ENCODE assay signal across 13 cellular contexts in genomic region chr11:83140691-83141455, GRCh38. TPM values are rescaled to one million over a fixed set of nuclear protein-coding genes. Genes with fewer than 3 reads are reported as not detected.
A peak's percentile ranks its signal among the peaks of the same experiment; 100 is the strongest.
DNase-seq lines count a peak whose midpoint lies in the region; ATAC-seq and TF ChIP-seq lines count a peak whose summit lies in the region.
"Had no signal": no experiment of that assay in that cellular context is flagged by ENCODE, and none has a peak within 500 bp of the region (broad histone marks: within the 10 kb centered on the region; RNA-seq: fewer than 3 reads in every experiment).

No MANE protein-coding gene starts in this region.

- H3K4me3 ChIP-seq in SK-N-SH (ENCODE audit: low read depth in 2 of 2, low read length in 1 of 2) = no peak overlapping the region
- H3K4me3 ChIP-seq: esophagus muscularis mucosa, testis had no signal

- H3F3A ChIP-seq in SK-N-SH (replicated peaks; ENCODE audit: insufficient read depth) = no peaks in the 10 kb centered on the region

- no peaks in the 10 kb centered on the region for H3K27me3 ChIP-seq in SK-N-SH (ENCODE audit: insufficient read depth)
- H3K27me3 ChIP-seq: esophagus muscularis mucosa, testis had no signal

- in situ Hi-C loops in GM13977 (cut with MboI; ENCODE audit: low pct_unique_long_range_greater_than_20kb, low sequenced_read_pairs, unreplicated experiment) = no loop called here

- TF ChIP-seq EP300 in SK-N-SH (IDR thresholded peaks at IDR 0.05; ENCODE audit: borderline replicate concordance in 1 of 2, low read depth in 1 of 2, low read length in 1 of 2) = no peak

- H3K9me2 ChIP-seq in SK-N-SH = no peaks in the 10 kb centered on the region

- no peaks in the 10 kb centered on the region for H3K36me3 ChIP-seq in SK-N-SH (replicated peaks in 1 of 2; ENCODE audit: control insufficient read depth in 1 of 2, insufficient read depth in 2 of 2, low read length in 1 of 2)
- H3K36me3 ChIP-seq: esophagus muscularis mucosa had no signal

- DNase-seq in GM13977 (ENCODE audit: low spot score) = peak; percentile 17
- DNase-seq in SIG-M5 (lab: John Stamatoyannopoulos, UW) = peak; percentile 32
- DNase-seq in hippocampal formation (lab: John Stamatoyannopoulos, UW) = no peak
- no peak for DNase-seq in NCI-H2171 treated with DMSO at 0.1 percent for 48 hours (lab: John Stamatoyannopoulos, UW)
- DNase-seq in SK-N-DZ (ENCODE audit: low spot score) = no peak
- no peak for DNase-seq in SK-N-SH
- DNase-seq: GOT3, mesenchymal stem cell, NCI-H2081 treated with DMSO at 0.1 percent for 48 hours, testis had no signal

- 86% methylated on average over 11 of the region's 11 CpGs for WGBS in SK-N-SH (ENCODE audit: low lambda C conversion rate)

- no peak overlapping the region for H3K4me2 ChIP-seq in SK-N-SH

- CTCF ChIA-PET in SK-N-SH (lab: Yijun Ruan, JAX) = no interaction called here

- H3K4me1 ChIP-seq in SK-N-SH (ENCODE audit: control insufficient read depth in 1 of 2, insufficient read depth in 2 of 2, low read depth in 1 of 2, low read length in 1 of 2) = no peaks in the 10 kb centered on the region
- H3K4me1 ChIP-seq: esophagus muscularis mucosa had no signal

- POLR2A ChIA-PET in SK-N-SH (lab: Yijun Ruan, JAX) = no interaction called here

- TF ChIP-seq RAD21 in SK-N-SH (IDR thresholded peaks at IDR 0.05; ENCODE audit: low read length) = no peak

- no peaks in the 10 kb centered on the region for H3K9me3 ChIP-seq in SK-N-SH
- H3K9me3 ChIP-seq: esophagus muscularis mucosa, testis had no signal

- no peak overlapping the region for H3K27ac ChIP-seq in SK-N-SH (ENCODE audit: low read depth in 2 of 2, low read length in 1 of 2)
- H3K27ac ChIP-seq: esophagus muscularis mucosa, testis had no signal

- no peak overlapping the region for H3K9ac ChIP-seq in SK-N-SH

- TF ChIP-seq CTCF in GM13977 (IDR thresholded peaks at IDR 0.05; ENCODE audit: extremely low read depth, insufficient read depth, missing control alignments) = no peak
- TF ChIP-seq CTCF in SK-N-SH (IDR thresholded peaks at IDR 0.05) = no peak

- H4K20me1 ChIP-seq in SK-N-SH (ENCODE audit: insufficient read depth) = no peaks in the 10 kb centered on the region

- no peak overlapping the region for H2AFZ ChIP-seq in SK-N-SH (ENCODE audit: low read depth)

- ATAC-seq in GM21390 (IDR thresholded peaks at IDR 0.05; ENCODE audit: unreplicated experiment) (peak; percentile 95), HG03108 (IDR thresholded peaks at IDR 0.05; ENCODE audit: unreplicated experiment) (peak; percentile 82)

- no peaks in the 10 kb centered on the region for H3K79me2 ChIP-seq in SK-N-SH (ENCODE audit: insufficient read depth)

TF ChIP-seq in SK-N-SH, 30 proteins besides CTCF, POLR2A, EP300 and RAD21:
- TF ChIP-seq ELF1 (IDR thresholded peaks at IDR 0.05) (no peak), SMC3 (IDR thresholded peaks at IDR 0.05; ENCODE audit: low read depth, low read length) (no peak), USF2 (IDR thresholded peaks at IDR 0.05; ENCODE audit: borderline replicate concordance, low read depth, low read length) (no peak), FOSL2 (IDR thresholded peaks at IDR 0.05; ENCODE audit: borderline replicate concordance, low read depth) (no peak), RCOR1 (IDR thresholded peaks at IDR 0.05; ENCODE audit: low read length) (no peak), TAF1 (IDR thresholded peaks at IDR 0.05; ENCODE audit: borderline replicate concordance, low read depth, low read length) (no peak), IRF3 (IDR thresholded peaks at IDR 0.05; ENCODE audit: low read depth, low read length) (no peak), YY1 (IDR thresholded peaks at IDR 0.05; ENCODE audit: low read depth) (no peak)
TF ChIP-seq in SK-N-SH: peak in this region for 0.

RNA-seq across cellular contexts. Expression of gene PCF11, which starts 16.1 kb away (rescaled TPM):
- polyA plus RNA-seq in SK-N-DZ (2014; cell fraction: cytosol; rRNA removed) = 38.6 and 50.8 TPM in 2 replicates
- polyA plus RNA-seq in SK-N-DZ (2014; cell fraction: nucleus; rRNA removed) = 108 and 120 TPM in 2 replicates
- polyA plus RNA-seq in SK-N-SH (2012; rRNA removed) = 22.4 and 35.3 TPM in 2 replicates
- 16.5 and 17.5 TPM in 2 replicates for polyA plus RNA-seq in SK-N-SH (2012; cell fraction: cytosol; rRNA removed)
- 112 and 139 TPM in 2 replicates for polyA plus RNA-seq in SK-N-SH (2012; cell fraction: nucleus; rRNA removed)

RNA-seq across cellular contexts. Expression of gene ANKRD42, which starts 52.6 kb away (rescaled TPM):
- polyA plus RNA-seq in SK-N-DZ (2014; cell fraction: cytosol; rRNA removed) = 1.7 and 3.2 TPM in 2 replicates
- 3.0 and 4.1 TPM in 2 replicates for polyA plus RNA-seq in SK-N-DZ (2014; cell fraction: nucleus; rRNA removed)
- 13.3 and 14.6 TPM in 2 replicates for polyA plus RNA-seq in SK-N-SH (2012; rRNA removed)
- polyA plus RNA-seq in SK-N-SH (2012; cell fraction: cytosol; rRNA removed) = 14.4 and 16.5 TPM in 2 replicates
- polyA plus RNA-seq in SK-N-SH (2012; cell fraction: nucleus; rRNA removed) = 10.0 and 14.9 TPM in 2 replicates

Comparison
In these comparisons a context has a peak if more than half of its experiments do, and no peak if none do; other contexts are left out.
1. DNase-seq: peak in GM13977 (single experiment) and SIG-M5 (single experiment); none in hippocampal formation (0 of 2), NCI-H2171 treated with DMSO at 0.1 percent for 48 hours (single experiment), SK-N-DZ (single experiment) and SK-N-SH (single experiment).